In the genomic region with DNA sequence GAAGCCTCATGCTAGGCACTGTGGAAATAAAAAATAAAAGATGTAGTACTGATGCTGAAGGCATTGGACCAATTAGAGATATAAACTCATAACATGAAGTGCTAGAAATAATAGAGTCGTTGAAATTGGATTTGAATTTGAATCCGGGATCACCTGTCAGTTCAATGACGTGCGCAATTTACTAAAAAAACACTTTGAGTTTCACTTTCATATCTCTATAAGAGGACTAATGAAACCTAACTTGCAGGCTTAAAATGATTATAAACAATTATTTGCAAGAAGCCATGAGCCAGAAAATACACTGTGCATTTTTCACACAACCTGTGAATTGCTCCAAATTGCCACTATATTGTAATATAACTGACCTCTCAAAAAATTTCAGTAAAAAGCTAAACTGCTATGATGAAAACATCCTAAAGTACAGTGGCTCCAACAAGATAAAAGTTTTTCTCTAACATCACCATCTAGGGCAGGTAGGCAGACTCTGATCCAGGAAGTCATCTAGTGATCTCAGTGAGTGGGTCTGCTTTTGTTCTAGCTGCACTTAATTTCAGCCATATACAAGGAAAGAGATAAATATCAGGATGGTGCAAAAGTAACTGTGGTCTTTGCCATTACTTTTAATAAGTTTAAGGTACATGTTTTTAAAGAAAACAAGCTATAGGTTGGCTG, we compare ENCODE assay signal across 18 cellular contexts.
DNase-seq lines count a peak whose midpoint lies in the region; ATAC-seq and TF ChIP-seq lines count a peak whose summit lies in the region.
"Had no signal": no experiment of that assay in that cellular context is flagged by ENCODE, and none has a peak within 500 bp of the region (broad histone marks: within the 10 kb centered on the region; RNA-seq: fewer than 3 reads in every experiment).

No MANE protein-coding gene starts in this region.

- no peaks in the 10 kb centered on the region for H3K9me3 ChIP-seq in MM.1S (replicated peaks; ENCODE audit: insufficient read depth, low read length)
- H3K9me3 ChIP-seq in H9 (ENCODE audit: control insufficient read depth, low read depth, low read length) = no peaks in the 10 kb centered on the region
- H3K9me3 ChIP-seq in lower lobe of right lung = peaks cover 5% of the 10 kb centered on the region
- H3K9me3 ChIP-seq: Caco-2 had no signal

- no peaks in the 10 kb centered on the region for H3K4me1 Mint-ChIP-seq in activated naive CD4-positive, alpha-beta T cell treated with anti-CD3 and anti-CD28 coated beads, Interleukin-2, amount 10 ng/mL, durations not matched to agents 7 days and 5 days
- peaks cover 0 to 3% of the 10 kb centered on the region in 2 experiments; a peak in 1 of 4 replicates for H3K4me1 Mint-ChIP-seq in H9
- H3K4me1 Mint-ChIP-seq: CD8-positive, alpha-beta memory T cell; GM23338 had no signal

- H2BK5ac ChIP-seq in H9 (ENCODE audit: insufficient read length, low read length) = no peak overlapping the region

- no peaks in the 10 kb centered on the region for H3K27me3 Mint-ChIP-seq in activated naive CD4-positive, alpha-beta T cell treated with anti-CD3 and anti-CD28 coated beads, Interleukin-2, amount 10 ng/mL, durations not matched to agents 7 days and 5 days
- no peaks in the 10 kb centered on the region for H3K27me3 Mint-ChIP-seq in H9 (ENCODE audit: low read depth)
- H3K27me3 Mint-ChIP-seq: CD8-positive, alpha-beta memory T cell had no signal

- no peaks in the 10 kb centered on the region for H3K9me2 ChIP-seq in MM.1S (replicated peaks; ENCODE audit: insufficient read depth, low read length)

- no peaks in the 10 kb centered on the region for H3K79me2 ChIP-seq in MM.1S (ENCODE audit: low read length)
- H3K79me2 ChIP-seq in H9 (ENCODE audit: insufficient read depth, low read length) = no peaks in the 10 kb centered on the region

- H3K4me2 ChIP-seq in MM.1S (ENCODE audit: low read depth, low read length) (peak overlapping the region; percentile 33), H9 (ENCODE audit: insufficient read depth, insufficient read length, low read length) (no peak overlapping the region)
- H3K4me2 ChIP-seq: BLaER1, GM23338 had no signal

- no peak overlapping the region for H3T11ph ChIP-seq in H9 (ENCODE audit: low read length)

- peak overlapping the region; percentile 7 for H3K27ac Mint-ChIP-seq in activated naive CD4-positive, alpha-beta T cell treated with anti-CD3 and anti-CD28 coated beads, Interleukin-2, amount 10 ng/mL, durations not matched to agents 7 days and 5 days
- H3K27ac Mint-ChIP-seq in H9 = no peak overlapping the region
- H3K27ac Mint-ChIP-seq: CD8-positive, alpha-beta memory T cell; GM23338 had no signal

- TF ChIP-seq CTCF in MM.1S (IDR thresholded peaks at IDR 0.05; ENCODE audit: low read length) (no peak), VCaP (conservative IDR thresholded peaks at IDR 0.05) (no peak), H9 (conservative IDR thresholded peaks at IDR 0.05) (no peak), lower lobe of right lung (IDR thresholded peaks at IDR 0.05) (no peak)

- H3K18ac ChIP-seq in H9 (ENCODE audit: insufficient read length, low read depth, low read length) = no peak overlapping the region

- H4K91ac ChIP-seq in H9 (ENCODE audit: insufficient read length, low read depth, low read length) = no peak overlapping the region

- H4K5ac ChIP-seq in H9 (ENCODE audit: insufficient read length, low read depth, low read length) = no peak overlapping the region

- no peak for ATAC-seq in lower lobe of right lung
- ATAC-seq: GM23338 had no signal

- no peaks in the 10 kb centered on the region for H3K23me2 ChIP-seq in H9 (ENCODE audit: insufficient read length, low read depth, low read length, poor library complexity, severe bottlenecking)

- H3K4me1 ChIP-seq in MM.1S (ENCODE audit: low read length) (peaks cover 29% of the 10 kb centered on the region), H9 (ENCODE audit: insufficient read depth, low read length) (no peaks in the 10 kb centered on the region), lower lobe of right lung (no peaks in the 10 kb centered on the region)
- H3K4me1 ChIP-seq: BLaER1 had no signal

- WGBS in H9 (ENCODE audit: extremely low coverage, insufficient read length, low lambda C conversion rate) = no CpG with 5 or more reads among the region's 4 CpGs

- H3K27ac ChIP-seq in MM.1S (ENCODE audit: low read length) (peak overlapping the region; percentile 74), VCaP (peak overlapping the region; percentile 78), H9 (ENCODE audit: insufficient read length, low read depth, low read length) (no peak overlapping the region), lower lobe of right lung (no peak overlapping the region)
- H3K27ac ChIP-seq: 22Rv1, BLaER1, HL-60 had no signal

- peaks cover 21% of the 10 kb centered on the region for H3K9me3 Mint-ChIP-seq in activated naive CD4-positive, alpha-beta T cell treated with anti-CD3 and anti-CD28 coated beads, Interleukin-2, amount 10 ng/mL, durations not matched to agents 7 days and 5 days
- H3K9me3 Mint-ChIP-seq in H9 = peaks cover 11 to 14% of the 10 kb centered on the region in 2 experiments

- H2BK20ac ChIP-seq in H9 (ENCODE audit: low read depth, low read length, poor library complexity, severe bottlenecking) = no peak overlapping the region

- no peak overlapping the region for H2BK120ac ChIP-seq in H9 (ENCODE audit: low read depth, low read length, poor library complexity, severe bottlenecking)

- DNase-seq in activated naive CD4-positive, alpha-beta T cell treated with anti-CD3 and anti-CD28 coated beads, Interleukin-2, amount 10 ng/mL, durations not matched to agents 7 days and 5 days = no peak
- no peak for DNase-seq in activated naive CD4-positive, alpha-beta T cell (lab: John Stamatoyannopoulos, UW)
- DNase-seq in MM.1S = peak; percentile 88
- DNase-seq in NCI-H526 (lab: John Stamatoyannopoulos, UW) = no peak
- DNase-seq in OCI-M2 (lab: John Stamatoyannopoulos, UW; ENCODE audit: unreplicated experiment) = no peak
- DNase-seq in H9 = no peak
- DNase-seq in lower lobe of right lung = no peak
- DNase-seq: AML-193; Caco-2; CD8-positive, alpha-beta memory T cell; DND-41; GDM1; H7 had no signal

- H3K4ac ChIP-seq in H9 (ENCODE audit: low read depth, low read length) = no peak overlapping the region

- H3K9ac ChIP-seq in MM.1S (ENCODE audit: low read length) = peak overlapping the region; percentile 24
- no peak overlapping the region for H3K9ac ChIP-seq in H9 (ENCODE audit: extremely low read depth, insufficient read length, low read length)
- H3K9ac ChIP-seq: BLaER1 had no signal

- no peak overlapping the region for H2BK12ac ChIP-seq in H9 (ENCODE audit: insufficient read length, low read depth, low read length)

- no peak overlapping the region for H2BK15ac ChIP-seq in H9 (ENCODE audit: low read depth, low read length)

- no peak overlapping the region for H3K23ac ChIP-seq in H9 (ENCODE audit: insufficient read length, low read depth, low read length)

- no peaks in the 10 kb centered on the region for H3F3A ChIP-seq in MM.1S (ENCODE audit: insufficient read depth, low read length)

- H3K4me3 ChIP-seq in MM.1S (ENCODE audit: low read length) (peak overlapping the region; percentile 20; the same call in 1 of the 2 replicates), lower lobe of right lung (no peak overlapping the region)
- H3K4me3 ChIP-seq: BLaER1, GM23338 had no signal

- no peaks in the 10 kb centered on the region for H4K20me1 ChIP-seq in MM.1S (ENCODE audit: insufficient read depth, low read length)
- no peaks in the 10 kb centered on the region for H4K20me1 ChIP-seq in H9 (ENCODE audit: control insufficient read depth, insufficient read depth, insufficient read length)
- H4K20me1 ChIP-seq: BLaER1 had no signal

- no peaks in the 10 kb centered on the region for H3K36me3 Mint-ChIP-seq in activated naive CD4-positive, alpha-beta T cell treated with anti-CD3 and anti-CD28 coated beads, Interleukin-2, amount 10 ng/mL, durations not matched to agents 7 days and 5 days
- peaks cover 5 to 10% (median 6%) of the 10 kb centered on the region in 3 experiments for H3K36me3 Mint-ChIP-seq in H9 (ENCODE audit: insufficient read depth in 1 of 3, low read depth in 3 of 3)
- H3K36me3 Mint-ChIP-seq: CD8-positive, alpha-beta memory T cell had no signal

- CTCF ChIA-PET in activated naive CD4-positive, alpha-beta T cell treated with anti-CD3 and anti-CD28 coated beads, Interleukin-2, amount 10 ng/mL, durations not matched to agents 7 days and 5 days (lab: Charles Lee) = no interaction called here

- H2AFZ ChIP-seq in MM.1S (ENCODE audit: low read length) (peak overlapping the region; percentile 67), H9 (ENCODE audit: low read length) (no peak overlapping the region)

- intact Hi-C loops in lower lobe of right lung (cut with DNase I) = no loop called here

- H4K8ac ChIP-seq in H9 (replicated peaks; ENCODE audit: insufficient read length, low read depth, low read length) = no peak overlapping the region

- no peak overlapping the region for H3K4me3 Mint-ChIP-seq in activated naive CD4-positive, alpha-beta T cell treated with anti-CD3 and anti-CD28 coated beads, Interleukin-2, amount 10 ng/mL, durations not matched to agents 7 days and 5 days
- H3K4me3 Mint-ChIP-seq in H9 = no peak overlapping the region
- H3K4me3 Mint-ChIP-seq: CD8-positive, alpha-beta memory T cell; GM23338 had no signal

- H3K36me3 ChIP-seq in MM.1S (replicated peaks; ENCODE audit: insufficient read depth, low read length) (no peaks in the 10 kb centered on the region), lower lobe of right lung (no peaks in the 10 kb centered on the region)
- H3K36me3 ChIP-seq: BLaER1 had no signal

- no peak overlapping the region for H3K56ac ChIP-seq in H9 (ENCODE audit: insufficient read length, low read depth, low read length)

- H2AK5ac ChIP-seq in H9 (ENCODE audit: insufficient read length, low read length) = no peak overlapping the region

- H3K14ac ChIP-seq in H9 (ENCODE audit: insufficient read depth, low read length) = no peak overlapping the region

- no peaks in the 10 kb centered on the region for H3K79me1 ChIP-seq in H9 (ENCODE audit: insufficient read depth, low read depth, low read length, poor library complexity, severe bottlenecking)

- no peaks in the 10 kb centered on the region for H3K27me3 ChIP-seq in MM.1S (replicated peaks; ENCODE audit: insufficient read depth, low read length)
- H3K27me3 ChIP-seq in H9 (ENCODE audit: insufficient read depth, low read length) = no peaks in the 10 kb centered on the region
- no peaks in the 10 kb centered on the region for H3K27me3 ChIP-seq in lower lobe of right lung (ENCODE audit: low read depth)
- H3K27me3 ChIP-seq: BLaER1 had no signal

Comparison
In these comparisons a context has a peak if more than half of its experiments do, and no peak if none do; other contexts are left out.
1. H3K27ac ChIP-seq: peak in MM.1S (single experiment) and VCaP (single experiment); none in H9 (single experiment) and lower lobe of right lung (single experiment).